ENCODE assay signal across 19 cellular contexts in genomic region chr6:154093231-154094044, GRCh38. TPM values are rescaled to one million over a fixed set of nuclear protein-coding genes. Genes with fewer than 3 reads are reported as not detected.
A peak's percentile ranks its signal among the peaks of the same experiment; 100 is the strongest.
DNase-seq lines count a peak whose midpoint lies in the region; ATAC-seq and TF ChIP-seq lines count a peak whose summit lies in the region.
"Had no signal": no experiment of that assay in that cellular context is flagged by ENCODE, and none has a peak within 500 bp of the region (broad histone marks: within the 10 kb centered on the region; RNA-seq: fewer than 3 reads in every experiment).

No MANE protein-coding gene starts in this region.

- no peak overlapping the region for H2BK12ac ChIP-seq in neuronal stem cell (ENCODE audit: low read length)

- 7% methylated on average over 8 of the region's 8 CpGs for WGBS in SK-N-SH (ENCODE audit: low lambda C conversion rate)
- no CpG with 5 or more reads among the region's 8 CpGs for WGBS in neuronal stem cell (ENCODE audit: extremely low coverage in 2 of 2, insufficient read length in 2 of 2, insufficient replicate concordance in 1 of 2), 2 donors

- POLR2A ChIA-PET in SK-N-SH (lab: Yijun Ruan, JAX), result interaction anchor here (1.3 kb wide), 1 partner anchor 53 kb away, joined by 7 read pairs; no protein-coding TSS in a partner anchor

- H3K4ac ChIP-seq in neuronal stem cell (ENCODE audit: low read length), result no peak overlapping the region

- ATAC-seq in HG02610 (IDR thresholded peaks at IDR 0.05; ENCODE audit: unreplicated experiment), result no peak
- ATAC-seq: A549, GM23338, HCT116 had no signal

- H3K4me1 ChIP-seq in BE2C (peaks cover 25% of the 10 kb centered on the region), SK-N-SH (ENCODE audit: control insufficient read depth in 1 of 2, insufficient read depth in 2 of 2, low read depth in 1 of 2, low read length in 1 of 2) (peaks cover 0 to 29% of the 10 kb centered on the region in 2 experiments; a peak in 2 of 4 replicates), neuronal stem cell (ENCODE audit: control insufficient read depth in 2 of 2, insufficient read depth in 1 of 2, low read depth in 1 of 2, low read length in 2 of 2) (no peaks in the 10 kb centered on the region)
- H3K4me1 ChIP-seq: A549 had no signal

- H3K9me3 ChIP-seq in BE2C, result no peaks in the 10 kb centered on the region; the same call in 1 of the 2 replicates
- H3K9me3 ChIP-seq in SK-N-SH, result no peaks in the 10 kb centered on the region
- H3K9me3 ChIP-seq in neuronal stem cell (replicated peaks in 1 of 2; ENCODE audit: control insufficient read depth in 2 of 2, insufficient read depth in 1 of 2, low read depth in 1 of 2, low read length in 2 of 2), result no peaks in the 10 kb centered on the region
- H3K9me3 ChIP-seq: A549 had no signal

- H3K9ac ChIP-seq in SK-N-SH (no peak overlapping the region), neuronal stem cell (ENCODE audit: low read depth, low read length, poor library complexity) (no peak overlapping the region)

- no peak overlapping the region for H3K14ac ChIP-seq in neuronal stem cell (ENCODE audit: low read length)

- H2BK15ac ChIP-seq in neuronal stem cell (ENCODE audit: low read length), result no peak overlapping the region

- peak in 1 of 2 experiments; percentile 97; a peak in 2 of 4 replicates for TF ChIP-seq EP300 in SK-N-SH (IDR thresholded peaks at IDR 0.05; ENCODE audit: borderline replicate concordance in 1 of 2, low read depth in 1 of 2, low read length in 1 of 2)

- no peak overlapping the region for H3K18ac ChIP-seq in neuronal stem cell (ENCODE audit: low read length)

- no peak overlapping the region for H3K23ac ChIP-seq in neuronal stem cell (ENCODE audit: low read depth, low read length, poor library complexity)

- no peak overlapping the region for H2AK5ac ChIP-seq in neuronal stem cell (ENCODE audit: low read depth, low read length)

- TF ChIP-seq RAD21 in SK-N-SH (IDR thresholded peaks at IDR 0.05; ENCODE audit: low read length), result peak; percentile 28

- CTCF ChIA-PET in SK-N-SH (lab: Yijun Ruan, JAX), result interaction anchor here (0.6 to 1.9 kb wide), 9 partner anchors 11 to 609 kb away, joined by 3 to 8 read pairs (median 3); no protein-coding TSS in a partner anchor

- H2BK120ac ChIP-seq in neuronal stem cell (ENCODE audit: low read depth, low read length), result no peak overlapping the region

- no peaks in the 10 kb centered on the region for H4K20me1 ChIP-seq in SK-N-SH (ENCODE audit: insufficient read depth)

- H3K36me3 ChIP-seq in BE2C (peaks cover 20% of the 10 kb centered on the region), SK-N-SH (replicated peaks in 1 of 2; ENCODE audit: control insufficient read depth in 1 of 2, insufficient read depth in 2 of 2, low read length in 1 of 2) (peaks cover 0 to 5% of the 10 kb centered on the region in 2 experiments), neuronal stem cell (replicated peaks in 1 of 2; ENCODE audit: control insufficient read depth in 2 of 2, insufficient read depth in 2 of 2, low read length in 2 of 2) (no peaks in the 10 kb centered on the region)

- no peaks in the 10 kb centered on the region for H3K9me2 ChIP-seq in SK-N-SH

- no peaks in the 10 kb centered on the region for H3K79me1 ChIP-seq in neuronal stem cell (ENCODE audit: low read depth, low read length)

- no peaks in the 10 kb centered on the region for H3F3A ChIP-seq in SK-N-SH (replicated peaks; ENCODE audit: insufficient read depth)

- no peak overlapping the region for H4K8ac ChIP-seq in neuronal stem cell (ENCODE audit: low read depth, low read length)

- H3K4me2 ChIP-seq in SK-N-SH (no peak overlapping the region), neuronal stem cell (ENCODE audit: insufficient read depth, low read length, poor library complexity, severe bottlenecking) (no peak overlapping the region)
- H3K4me2 ChIP-seq: A549, GM23338 had no signal

- TF ChIP-seq CTCF in BE2C (IDR thresholded peaks at IDR 0.05; ENCODE audit: low read depth, low read length) (no peak), SK-N-SH (IDR thresholded peaks at IDR 0.05) (no peak)

- DNase-seq in BE2C (peak; percentile 76), SK-N-SH (peak; percentile 61), cerebellar cortex (ENCODE audit: low spot score) (peak; percentile 58), NCI-H1417 treated with DMSO at 0.1 percent for 48 hours (lab: John Stamatoyannopoulos, UW) (no peak), neuronal stem cell (ENCODE audit: low spot score) (no peak)
- DNase-seq: 8988T; ACHN; AML-193; Calu3; CD4-positive, alpha-beta memory T cell; COR-L47; DMS53; DMS79 treated with DMSO at 0.1 percent for 48 hours; H9 had no signal

- H3K4me3 ChIP-seq in BE2C (ENCODE audit: low read depth, low read length) (peak overlapping the region; percentile 25), SK-N-SH (ENCODE audit: low read depth in 2 of 2, low read length in 1 of 2) (no peak overlapping the region), neuronal stem cell (ENCODE audit: low read length in 2 of 2) (no peak overlapping the region)
- H3K4me3 ChIP-seq: A549, GM23338 had no signal

- H2AFZ ChIP-seq in SK-N-SH (ENCODE audit: low read depth) (no peak overlapping the region), neuronal stem cell (ENCODE audit: low read length) (no peak overlapping the region)
- H2AFZ ChIP-seq: GM23338 had no signal

- H3K27ac ChIP-seq in SK-N-SH (ENCODE audit: low read depth in 2 of 2, low read length in 1 of 2), result peak overlapping the region; percentile 22 to 100; a peak in 3 of 4 replicates
- no peak overlapping the region for H3K27ac ChIP-seq in neuronal stem cell (replicated peaks; ENCODE audit: low read length)
- H3K27ac ChIP-seq: A549 had no signal

- H3K27me3 ChIP-seq in BE2C, result no peaks in the 10 kb centered on the region
- no peaks in the 10 kb centered on the region for H3K27me3 ChIP-seq in SK-N-SH (ENCODE audit: insufficient read depth)
- H3K27me3 ChIP-seq in neuronal stem cell (ENCODE audit: control insufficient read depth in 3 of 3, insufficient read depth in 3 of 3, low read depth in 1 of 3, low read length in 3 of 3), result no peaks in the 10 kb centered on the region

- H4K91ac ChIP-seq in neuronal stem cell (ENCODE audit: low read depth, low read length, poor library complexity), result no peak overlapping the region

- H2BK5ac ChIP-seq in neuronal stem cell (ENCODE audit: low read length), result no peak overlapping the region

- no peaks in the 10 kb centered on the region for H3K79me2 ChIP-seq in SK-N-SH (ENCODE audit: insufficient read depth)

TF ChIP-seq in SK-N-SH, 30 proteins besides CTCF, POLR2A, EP300 and RAD21 (continues in another document):
- TF ChIP-seq TAF1 (IDR thresholded peaks at IDR 0.05; ENCODE audit: borderline replicate concordance, low read depth, low read length), result no peak
- TF ChIP-seq, protein P1, sequence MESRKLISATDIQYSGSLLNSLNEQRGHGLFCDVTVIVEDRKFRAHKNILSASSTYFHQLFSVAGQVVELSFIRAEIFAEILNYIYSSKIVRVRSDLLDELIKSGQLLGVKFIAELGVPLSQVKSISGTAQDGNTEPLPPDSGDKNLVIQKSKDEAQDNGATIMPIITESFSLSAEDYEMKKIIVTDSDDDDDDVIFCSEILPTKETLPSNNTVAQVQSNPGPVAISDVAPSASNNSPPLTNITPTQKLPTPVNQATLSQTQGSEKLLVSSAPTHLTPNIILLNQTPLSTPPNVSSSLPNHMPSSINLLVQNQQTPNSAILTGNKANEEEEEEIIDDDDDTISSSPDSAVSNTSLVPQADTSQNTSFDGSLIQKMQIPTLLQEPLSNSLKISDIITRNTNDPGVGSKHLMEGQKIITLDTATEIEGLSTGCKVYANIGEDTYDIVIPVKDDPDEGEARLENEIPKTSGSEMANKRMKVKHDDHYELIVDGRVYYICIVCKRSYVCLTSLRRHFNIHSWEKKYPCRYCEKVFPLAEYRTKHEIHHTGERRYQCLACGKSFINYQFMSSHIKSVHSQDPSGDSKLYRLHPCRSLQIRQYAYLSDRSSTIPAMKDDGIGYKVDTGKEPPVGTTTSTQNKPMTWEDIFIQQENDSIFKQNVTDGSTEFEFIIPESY (IDR thresholded peaks at IDR 0.05; ENCODE audit: borderline replicate concordance, low read depth), result no peak
- peak; percentile 30 for TF ChIP-seq CHD2 (IDR thresholded peaks at IDR 0.05; ENCODE audit: low read length, partially characterized antibody)
- no peak for TF ChIP-seq FOSL2 (IDR thresholded peaks at IDR 0.05; ENCODE audit: borderline replicate concordance, low read depth)
- peak; percentile 100 for TF ChIP-seq GATA2 (CRISPR knock-in tag; IDR thresholded peaks at IDR 0.05)
- TF ChIP-seq TCF12 (IDR thresholded peaks at IDR 0.05), result peak; percentile 58
- no peak for TF ChIP-seq SIN3A (IDR thresholded peaks at IDR 0.05; ENCODE audit: borderline replicate concordance, low read depth, low read length)
- no peak for TF ChIP-seq JUND (IDR thresholded peaks at IDR 0.05)
- no peak for TF ChIP-seq RXRA (IDR thresholded peaks at IDR 0.05; ENCODE audit: borderline replicate concordance, low read depth)

RNA-seq across cellular contexts. Expression of gene OPRM1, which starts 54.4 kb away (rescaled TPM):
- polyA plus RNA-seq in BE2C (2012; ENCODE audit: insufficient read depth, insufficient read length, low read depth), result 12.8 TPM
- polyA plus RNA-seq in SK-N-SH (2012; rRNA removed), result 0.15 and 1.0 TPM in 2 replicates
- polyA plus RNA-seq in SK-N-SH (2012; cell fraction: cytosol; rRNA removed), result 0.48 and 1.2 TPM in 2 replicates
- polyA plus RNA-seq in SK-N-SH (2012; cell fraction: nucleus; rRNA removed), result 0.97 and 1.2 TPM in 2 replicates
- polyA plus RNA-seq in neuronal stem cell (2013, experiment 1 of 2), result not detected
- polyA plus RNA-seq in neuronal stem cell (2013, experiment 2 of 2), result not detected
- polyA plus RNA-seq: A549; BJ; CD4-positive, alpha-beta memory T cell; GM23338 had no signal

Comparison
In these comparisons a context has a peak if more than half of its experiments do, and no peak if none do; other contexts are left out.
1. DNase-seq: peak in BE2C (single experiment), SK-N-SH (single experiment) and cerebellar cortex (single experiment); none in NCI-H1417 treated with DMSO at 0.1 percent for 48 hours (single experiment) and neuronal stem cell (single experiment).